In genomic region chr6:108134213-108134973, GRCh38 we compare ENCODE assay signal across 10 cellular contexts. TPM values are rescaled to one million over a fixed set of nuclear protein-coding genes. Genes with fewer than 3 reads are reported as not detected.
DNase-seq lines count a peak whose midpoint lies in the region; ATAC-seq, FAIRE-seq and TF ChIP-seq lines count a peak whose summit lies in the region.
"Had no signal": no experiment of that assay in that cellular context is flagged by ENCODE, and none has a peak within 500 bp of the region (broad histone marks: within the 10 kb centered on the region; RNA-seq: fewer than 3 reads in every experiment).

No MANE protein-coding gene starts in this region.

- no peak overlapping the region for H3K27ac Mint-ChIP-seq in natural killer cell

- TF ChIP-seq POLR2A in HepG2 (IDR thresholded peaks at IDR 0.05; ENCODE audit: insufficient read depth in 1 of 2, low read depth in 2 of 2, low read length in 2 of 2) (no peak), right lobe of liver (IDR thresholded peaks at IDR 0.05) (no peak)

- intact Hi-C loops in HepG2 (cut with micrococcal nuclease; ENCODE audit: unreplicated experiment), result no loop called here
- intact Hi-C loops in right lobe of liver (cut with DNase I), result no loop called here
- intact Hi-C loops in natural killer cell (cut with micrococcal nuclease), result no loop called here

- H3K4me3 ChIP-seq in HepG2 (replicated peaks in 1 of 3; ENCODE audit: insufficient read depth in 1 of 3, low read depth in 2 of 3, low read length in 3 of 3) (peak overlapping the region; percentile 53 to 70 (median 56)), right lobe of liver (no peak overlapping the region), bronchial epithelial cell (ENCODE audit: low read depth, low read length) (peak overlapping the region; percentile 47)

- H3K4me1 Mint-ChIP-seq in natural killer cell, result peaks cover 9 to 10% of the 10 kb centered on the region in 2 donors

- 2% methylated on average over 18 of the region's 18 CpGs for WGBS in HepG2 (ENCODE audit: low lambda C conversion rate)
- 26% methylated on average over 14 of the region's 18 CpGs for WGBS in right lobe of liver (ENCODE audit: insufficient coverage, low coverage, low lambda C conversion rate, missing lambda C conversion rate)

- peak overlapping the region; percentile 81 for H3K4me2 ChIP-seq in HepG2 (ENCODE audit: low read depth, low read length)

- CTCF ChIA-PET in HepG2 (lab: Yijun Ruan, JAX; ENCODE audit: low intra/inter-chr PET ratio, low total read pairs), result interaction anchor here (1.2 kb wide), 1 partner anchor 20 kb away, joined by 3 read pairs; no protein-coding TSS in a partner anchor

- H2AFZ ChIP-seq in HepG2 (ENCODE audit: low read length), result no peak overlapping the region

- peak overlapping the region; percentile 42 for H3K4me3 Mint-ChIP-seq in natural killer cell

- TF ChIP-seq RAD21 in HepG2 (CRISPR knock-in tag; IDR thresholded peaks at IDR 0.05), result no peak

- H3K36me3 Mint-ChIP-seq in natural killer cell, result no peaks in the 10 kb centered on the region

- FAIRE-seq in HepG2 (lab: Jason Lieb, UNC) (no peak), bronchial epithelial cell (lab: Jason Lieb, UNC) (no peak)

- H3K4me1 ChIP-seq in HepG2 (ENCODE audit: insufficient read depth, low read length) (peaks cover 25% of the 10 kb centered on the region), right lobe of liver (peaks cover 0 to 9% (median 0%) of the 10 kb centered on the region in 4 donors)

- H3K36me3 ChIP-seq in HepG2 (replicated peaks in 1 of 2; ENCODE audit: control insufficient read depth in 1 of 2, insufficient read depth in 2 of 2, low read length in 2 of 2) (no peaks in the 10 kb centered on the region), right lobe of liver (no peaks in the 10 kb centered on the region), bronchial epithelial cell (ENCODE audit: control insufficient read depth, insufficient read depth, low read length) (no peaks in the 10 kb centered on the region)

- H3K9ac ChIP-seq in HepG2 (ENCODE audit: insufficient read depth, low read depth, low read length), result peak overlapping the region; percentile 56

- in situ Hi-C loops in HepG2 (cut with HindIII; ENCODE audit: extremely low pct_ligation_motif_present, low pct_unique_long_range_greater_than_20kb), result no loop called here

- peaks cover 50 to 83% of the 10 kb centered on the region in 2 donors for H3K27me3 Mint-ChIP-seq in natural killer cell (ENCODE audit: low read depth in 2 of 2)

- TF ChIP-seq EP300 in HepG2 (IDR thresholded peaks at IDR 0.05; ENCODE audit: low read depth in 2 of 2, low read length in 2 of 2) (no peak), HepG2 (CRISPR knock-in tag; IDR thresholded peaks at IDR 0.05; ENCODE audit: borderline replicate concordance) (no peak)

- no peaks in the 10 kb centered on the region for H4K20me1 ChIP-seq in HepG2 (ENCODE audit: insufficient read depth, low read length)

- no peak for DNase-seq in HepG2 (ENCODE audit: low spot score)
- no peak for DNase-seq in right lobe of liver
- no peak for DNase-seq in bronchial epithelial cell (ENCODE audit: low read depth)
- DNase-seq in natural killer cell, result no peak
- no peak for DNase-seq in CD1c-positive myeloid dendritic cell (ENCODE audit: extremely low spot score)
- no peak for DNase-seq in activated CD8-positive, alpha-beta memory T cell treated with anti-CD3 and anti-CD28 coated beads, Interleukin-2, amount 50 U/mL, for 4 hours
- no peak for DNase-seq in H4 (ENCODE audit: low spot score)

- POLR2A ChIA-PET in HepG2 (lab: Yijun Ruan, JAX), result interaction anchor here (0.9 to 1.6 kb wide), 2 partner anchors 127 to 161 kb away, joined by 4 to 5 read pairs; partner anchors contain the start of genes AFG1L and SNX3

- H3K27me3 ChIP-seq in HepG2 (ENCODE audit: control insufficient read depth in 1 of 2, insufficient read depth in 2 of 2, low read length in 2 of 2) (peaks cover 1 to 25% of the 10 kb centered on the region in 2 experiments), right lobe of liver (peaks cover 0 to 9% of the 10 kb centered on the region in 2 donors), bronchial epithelial cell (ENCODE audit: control insufficient read depth, insufficient read depth, low read length) (peaks cover 2% of the 10 kb centered on the region)

- TF ChIP-seq CTCF in HepG2 (CRISPR knock-in tag; IDR thresholded peaks at IDR 0.05) (no peak), right lobe of liver (IDR thresholded peaks at IDR 0.05) (no peak), bronchial epithelial cell (IDR thresholded peaks at IDR 0.05; ENCODE audit: insufficient read depth, low read length, severe bottlenecking) (no peak), natural killer cell (IDR thresholded peaks at IDR 0.05) (no peak)

- H3K9me3 ChIP-seq in HepG2 (ENCODE audit: low read length) (no peaks in the 10 kb centered on the region), right lobe of liver (no peaks in the 10 kb centered on the region)

- H3K9me3 Mint-ChIP-seq in natural killer cell, result no peaks in the 10 kb centered on the region

- H3K27ac ChIP-seq in HepG2 (ENCODE audit: extremely low read length, insufficient read depth, low read length) (no peak overlapping the region), right lobe of liver (no peak overlapping the region)

- TSS peak; percentile 72 for BruUV-seq in HepG2 (replicated peaks; lab: Mats Ljungman, UMichigan)

- H3K79me2 ChIP-seq in HepG2 (ENCODE audit: insufficient read depth, low read length), result no peaks in the 10 kb centered on the region

- ATAC-seq in HepG2 (no peak), right lobe of liver (no peak), natural killer cell (no peak), HG03159 (IDR thresholded peaks at IDR 0.05; ENCODE audit: unreplicated experiment) (no peak)

TF ChIP-seq in HepG2, 621 proteins besides CTCF, POLR2A, EP300 and RAD21:
- TF ChIP-seq KLF6 (CRISPR knock-in tag; IDR thresholded peaks at IDR 0.05), result no peak
- no peak for TF ChIP-seq ZNF713 (CRISPR knock-in tag; IDR thresholded peaks at IDR 0.05)
- no peak for TF ChIP-seq ZNF563 (CRISPR knock-in tag; IDR thresholded peaks at IDR 0.05)
- no peak for TF ChIP-seq TBP (CRISPR knock-in tag; IDR thresholded peaks at IDR 0.05)
- TF ChIP-seq PHF21A (CRISPR knock-in tag; IDR thresholded peaks at IDR 0.05), result 0 out of 2 replicates have a peak, but pooled peaks have one; percentile 16
- TF ChIP-seq LCORL (IDR thresholded peaks at IDR 0.05), result no peak
- TF ChIP-seq LCORL (CRISPR knock-in tag; IDR thresholded peaks at IDR 0.05), result 0 out of 2 replicates have a peak, but pooled peaks have one; percentile 1

RNA-seq across cellular contexts. Expression of gene NR2E1, which starts 31.4 kb away (rescaled TPM):
- total RNA-seq in HepG2 (2016; rRNA removed; fragmentation: Illumina TruSeq; extraction: Trizol) (not detected in 2 replicates), right lobe of liver (not detected), bronchial epithelial cell (not detected in 2 replicates), natural killer cell (not detected)
- total RNA-seq in HepG2 (2016; cell fraction: cytosol; rRNA removed; fragmentation: Illumina TruSeq; extraction: Trizol; ENCODE audit: low read depth), result not detected in 2 replicates
- total RNA-seq in HepG2 (2016; cell fraction: insoluble cytoplasmic fraction; rRNA removed; fragmentation: Illumina TruSeq; extraction: Trizol), result not detected in 2 replicates
- total RNA-seq in HepG2 (2016; cell fraction: membrane; rRNA removed; fragmentation: Illumina TruSeq; extraction: Trizol), result not detected in 2 replicates
- not detected in 2 replicates for total RNA-seq in HepG2 (2016; cell fraction: nucleus; rRNA removed; fragmentation: Illumina TruSeq; extraction: Trizol)
- not detected in 2 replicates for polyA plus RNA-seq in HepG2 (2011; rRNA removed)
- not detected in 2 replicates for polyA plus RNA-seq in HepG2 (2011; cell fraction: cytosol; rRNA removed)
- not detected in 2 replicates for polyA plus RNA-seq in HepG2 (2011; cell fraction: nucleus; rRNA removed)
- not detected in 2 replicates for polyA plus RNA-seq in HepG2 (2012)
- not detected in 2 replicates for polyA plus RNA-seq in HepG2 (2016; cell fraction: cytosol; fragmentation: Illumina TruSeq; extraction: Trizol; ENCODE audit: low read depth)
- polyA plus RNA-seq in HepG2 (2016; cell fraction: insoluble cytoplasmic fraction; fragmentation: Illumina TruSeq; extraction: Trizol; ENCODE audit: low read depth), result not detected in 2 replicates
- not detected in 2 replicates for polyA plus RNA-seq in HepG2 (2016; cell fraction: membrane; fragmentation: Illumina TruSeq; extraction: Trizol; ENCODE audit: low read depth)
- polyA plus RNA-seq in HepG2 (2016; cell fraction: nucleus; fragmentation: Illumina TruSeq; extraction: Trizol; ENCODE audit: insufficient read depth, low read depth), result not detected in 2 replicates
- polyA minus RNA-seq in HepG2 (2011; rRNA and poly(A)+ RNA removed; ENCODE audit: low replicate concordance), result not detected in 2 replicates
- not detected in 2 replicates for polyA minus RNA-seq in HepG2 (2011; cell fraction: cytosol; rRNA and poly(A)+ RNA removed)
- polyA minus RNA-seq in HepG2 (2011; cell fraction: nucleus; rRNA and poly(A)+ RNA removed), result not detected in 2 replicates
- total RNA-seq in H4 (2014; rRNA removed; shearing (Covaris generic)), result 0.39 and 0.51 TPM in 2 replicates
- total RNA-seq: mononuclear cell; T-helper 1 cell treated with Interleukin-12 subunit alpha and Interleukin-12 subunit beta and Interleukin-4 antibody, amounts not matched to agents 30 ng/mL and 1 ng/mL, for 36 hours had no signal

RNA-seq across cellular contexts. Expression of gene OSTM1, which starts 59.9 kb away (rescaled TPM):
- total RNA-seq in HepG2 (2016; rRNA removed; fragmentation: Illumina TruSeq; extraction: Trizol) (13.9 and 20.5 TPM in 2 replicates), right lobe of liver (10 to 100 TPM; 13.1 to 31.6 (median 19.7) TPM), bronchial epithelial cell (36.7 and 142 TPM in 2 replicates), natural killer cell (10 to 100 TPM; 39.2 to 56.9 (median 49.1) TPM)
- 0.97 and 4.0 TPM in 2 replicates for total RNA-seq in HepG2 (2016; cell fraction: cytosol; rRNA removed; fragmentation: Illumina TruSeq; extraction: Trizol; ENCODE audit: low read depth)
- total RNA-seq in HepG2 (2016; cell fraction: insoluble cytoplasmic fraction; rRNA removed; fragmentation: Illumina TruSeq; extraction: Trizol), result 14.7 and 22.2 TPM in 2 replicates
- total RNA-seq in HepG2 (2016; cell fraction: membrane; rRNA removed; fragmentation: Illumina TruSeq; extraction: Trizol), result 5.2 and 6.1 TPM in 2 replicates
- 15.8 and 22.0 TPM in 2 replicates for total RNA-seq in HepG2 (2016; cell fraction: nucleus; rRNA removed; fragmentation: Illumina TruSeq; extraction: Trizol)
- 8.7 and 9.9 TPM in 2 replicates for polyA plus RNA-seq in HepG2 (2011; rRNA removed)
- 5.7 and 6.0 TPM in 2 replicates for polyA plus RNA-seq in HepG2 (2011; cell fraction: cytosol; rRNA removed)
- polyA plus RNA-seq in HepG2 (2011; cell fraction: nucleus; rRNA removed), result 6.8 and 7.5 TPM in 2 replicates
- polyA plus RNA-seq in HepG2 (2012), result 10.4 and 15.8 TPM in 2 replicates
- polyA plus RNA-seq in HepG2 (2016; cell fraction: cytosol; fragmentation: Illumina TruSeq; extraction: Trizol; ENCODE audit: low read depth), result 0.83 and 0.85 TPM in 2 replicates
- 9.8 and 11.2 TPM in 2 replicates for polyA plus RNA-seq in HepG2 (2016; cell fraction: insoluble cytoplasmic fraction; fragmentation: Illumina TruSeq; extraction: Trizol; ENCODE audit: low read depth)
- polyA plus RNA-seq in HepG2 (2016; cell fraction: membrane; fragmentation: Illumina TruSeq; extraction: Trizol; ENCODE audit: low read depth), result 2.2 and 3.4 TPM in 2 replicates
- 21.3 and 27.0 TPM in 2 replicates for polyA plus RNA-seq in HepG2 (2016; cell fraction: nucleus; fragmentation: Illumina TruSeq; extraction: Trizol; ENCODE audit: insufficient read depth, low read depth)
- 21.8 and 34.2 TPM in 2 replicates for polyA minus RNA-seq in HepG2 (2011; rRNA and poly(A)+ RNA removed; ENCODE audit: low replicate concordance)
- polyA minus RNA-seq in HepG2 (2011; cell fraction: cytosol; rRNA and poly(A)+ RNA removed), result 17.3 and 21.2 TPM in 2 replicates
- 10.9 and 13.3 TPM in 2 replicates for polyA minus RNA-seq in HepG2 (2011; cell fraction: nucleus; rRNA and poly(A)+ RNA removed)
- 19.0 and 29.8 TPM in 2 replicates for total RNA-seq in H4 (2014; rRNA removed; shearing (Covaris generic))

Comparison
In these comparisons a context has a peak if more than half of its experiments do, and no peak if none do; other contexts are left out.
1. H3K4me3 ChIP-seq: peak in HepG2 (3 of 3) and bronchial epithelial cell (single experiment); none in right lobe of liver (0 of 3).